Comparison of ENCODE assay signal across 1 cellular context in genomic region chr17:82371333-82372062, GRCh38.
TF ChIP-seq lines count a peak whose summit lies in the region.

TSS of gene UTS2R (plus strand) at chr17:82371765. CDS start at chr17:82374325, 2,560 bp downstream.

TF ChIP-seq in GM12878, 131 proteins besides CTCF, POLR2A, EP300 and RAD21 (continued from another document):
- no peak for TF ChIP-seq E4F1 (IDR thresholded peaks at IDR 0.05; ENCODE audit: borderline replicate concordance, partially characterized antibody)
